ENCODE assay signal across 14 cellular contexts in genomic region chr13:46507978-46508377, GRCh38.
"Had no signal": no experiment of that assay in that cellular context is flagged by ENCODE, and none has a peak within 500 bp of the region (broad histone marks: within the 10 kb centered on the region; RNA-seq: fewer than 3 reads in every experiment).

No MANE protein-coding gene starts in this region.

- H3K27ac ChIP-seq: parathyroid adenoma, skin epidermis, stomach had no signal

- FAIRE-seq: urothelium cell line had no signal

- ATAC-seq: left colon had no signal

- H3K4me3 ChIP-seq: lung, skin epidermis, stomach had no signal

- H3K36me3 ChIP-seq: stomach had no signal

- H3K27me3 ChIP-seq: stomach had no signal

- DNase-seq: activated CD4-positive, alpha-beta T cell treated with anti-CD3 and anti-CD28 coated beads, Interleukin-2, amount 50 U/mL, for 4 hours; activated CD4-positive, CD25-positive, alpha-beta regulatory T cell treated with anti-CD3 and anti-CD28 coated beads, Interleukin-2, amount 50 U/mL, for 72 hours; activated naive CD4-positive, alpha-beta T cell treated with anti-CD3 and anti-CD28 coated beads, Interleukin-2, amount 50 U/mL, for 16 hours; activated T-cell treated with anti-CD3 and anti-CD28 coated beads, Interleukin-2, amount 50 U/mL, for 1 hour; amniotic stem cell; left colon; naive B cell; retina; stimulated activated CD4-positive, alpha-beta T cell treated with anti-CD3 and anti-CD28 coated beads, Interleukin-4, amount 100 ng/mL, for 4 hours; stomach had no signal

- H3K4me1 ChIP-seq: parathyroid adenoma, stomach had no signal

- H3K9ac ChIP-seq: parathyroid adenoma had no signal

- H2AFZ ChIP-seq: parathyroid adenoma had no signal

- H3K9me3 ChIP-seq: stomach had no signal
